ENCODE assay signal across 34 cellular contexts in the genomic region with DNA sequence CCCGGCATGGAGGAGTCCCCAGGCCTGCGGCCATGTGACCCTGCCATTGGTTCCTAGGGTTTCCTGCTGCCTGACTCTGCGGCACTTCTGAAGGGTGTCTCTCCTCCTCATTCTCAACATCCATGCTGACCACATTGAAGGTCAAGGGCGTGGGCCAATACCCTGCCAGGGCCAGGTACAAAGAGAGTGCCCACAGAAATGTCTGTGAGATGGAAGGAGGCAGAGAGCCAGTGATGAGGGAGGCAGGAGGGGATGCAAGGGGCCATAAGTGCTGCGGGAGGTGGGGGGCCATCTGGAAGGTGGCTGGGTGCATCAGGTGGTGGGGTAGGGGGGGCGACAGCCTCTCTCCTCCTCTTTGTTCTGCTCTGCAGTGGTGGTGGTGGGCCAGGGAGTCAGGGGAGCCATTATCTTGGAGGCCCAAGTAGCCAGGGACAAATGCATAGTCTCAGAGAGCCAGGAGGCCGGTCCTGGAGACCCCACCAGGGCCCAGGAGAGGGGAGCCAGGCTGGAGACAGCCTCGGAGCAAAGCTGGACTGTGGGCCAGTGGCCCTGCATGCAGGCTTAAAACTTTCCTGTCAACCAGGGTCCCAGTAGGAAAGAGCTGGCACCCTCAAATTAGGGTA. TPM values are rescaled to one million over a fixed set of nuclear protein-coding genes. Genes with fewer than 3 reads are reported as not detected.
"Had no signal": no experiment of that assay in that cellular context is flagged by ENCODE, and none has a peak within 500 bp of the region (broad histone marks: within the 10 kb centered on the region; RNA-seq: fewer than 3 reads in every experiment).

No MANE protein-coding gene starts in this region.

- H3K4me3 ChIP-seq: heart left ventricle, lung, testis, transverse colon, uterus had no signal

- H3K9ac ChIP-seq: parathyroid adenoma had no signal

- DNase-seq: activated CD4-positive, alpha-beta memory T cell treated with anti-CD3 and anti-CD28 coated beads, Interleukin-2, amount 10 ng/mL, durations not matched to agents 7 days and 5 days; activated CD4-positive, alpha-beta T cell treated with anti-CD3 and anti-CD28 coated beads for 1 hour; activated CD4-positive, alpha-beta T cell treated with anti-CD3 and anti-CD28 coated beads, Interleukin-2, amount 10 ng/mL, durations not matched to agents 7 days and 5 days; activated CD8-positive, alpha-beta memory T cell treated with anti-CD3 and anti-CD28 coated beads, Interleukin-2, amount 50 U/mL, for 48 hours; activated gamma-delta T cell treated with Interleukin-2 at 50 U/mL for 16 hours; activated naive CD4-positive, alpha-beta T cell treated with anti-CD3 and anti-CD28 coated beads, Interleukin-2, amount 50 U/mL, for 16 hours; activated T-cell treated with anti-CD3 and anti-CD28 coated beads, Interleukin-2, amount 50 U/mL, for 24 hours; amniotic stem cell; brain microvascular endothelial cell; endodermal cell; foreskin fibroblast; hypothalamus; immature natural killer cell; midbrain; naive thymus-derived CD4-positive, alpha-beta T cell; occipital lobe; stimulated activated CD4-positive, alpha-beta T cell treated with anti-CD3 and anti-CD28 coated beads, Interleukin-2, amount 100 ng/mL, for 48 hours; stimulated activated naive CD4-positive, alpha-beta T cell treated with Interleukin-2 at 50 U/mL for 16 hours; testis; uterus; WERI-Rb-1 had no signal

- H3K4me1 Mint-ChIP-seq: activated CD4-positive, alpha-beta T cell treated with anti-CD3 and anti-CD28 coated beads, Interleukin-2, amount 10 ng/mL, durations not matched to agents 7 days and 5 days; endodermal cell; neural crest cell had no signal

- H3K36me3 ChIP-seq: brain microvascular endothelial cell, heart left ventricle, transverse colon, uterus, WERI-Rb-1 had no signal

- H3K4me3 Mint-ChIP-seq: activated CD4-positive, alpha-beta memory T cell treated with anti-CD3 and anti-CD28 coated beads, Interleukin-2, amount 10 ng/mL, durations not matched to agents 7 days and 5 days; activated CD4-positive, alpha-beta T cell treated with anti-CD3 and anti-CD28 coated beads, Interleukin-2, amount 10 ng/mL, durations not matched to agents 7 days and 5 days; activated T-cell treated with anti-CD3 and anti-CD28 coated beads, Interleukin-2, amount 50 U/mL, for 24 hours; endodermal cell; immature natural killer cell; naive thymus-derived CD4-positive, alpha-beta T cell; neural crest cell had no signal

- H3K9me3 ChIP-seq: heart left ventricle, testis, transverse colon, uterus had no signal

- H2AFZ ChIP-seq: parathyroid adenoma had no signal

- H3K27ac Mint-ChIP-seq: activated CD4-positive, alpha-beta memory T cell treated with anti-CD3 and anti-CD28 coated beads, Interleukin-2, amount 10 ng/mL, durations not matched to agents 7 days and 5 days; activated CD4-positive, alpha-beta T cell treated with anti-CD3 and anti-CD28 coated beads, Interleukin-2, amount 10 ng/mL, durations not matched to agents 7 days and 5 days; activated T-cell treated with anti-CD3 and anti-CD28 coated beads, Interleukin-2, amount 50 U/mL, for 24 hours; endodermal cell; immature natural killer cell; naive thymus-derived CD4-positive, alpha-beta T cell had no signal

- H3K27me3 ChIP-seq: brain microvascular endothelial cell, heart left ventricle, testis, transverse colon, uterus had no signal

- H3K27ac ChIP-seq: brain microvascular endothelial cell, parathyroid adenoma, testis, uterus, WERI-Rb-1 had no signal

- H3K36me3 Mint-ChIP-seq: immature natural killer cell; naive thymus-derived CD4-positive, alpha-beta T cell had no signal

- H3K9me3 Mint-ChIP-seq: activated CD4-positive, alpha-beta memory T cell treated with anti-CD3 and anti-CD28 coated beads, Interleukin-2, amount 10 ng/mL, durations not matched to agents 7 days and 5 days; activated CD4-positive, alpha-beta T cell treated with anti-CD3 and anti-CD28 coated beads, Interleukin-2, amount 10 ng/mL, durations not matched to agents 7 days and 5 days; activated T-cell treated with anti-CD3 and anti-CD28 coated beads, Interleukin-2, amount 50 U/mL, for 24 hours; endodermal cell; immature natural killer cell; naive thymus-derived CD4-positive, alpha-beta T cell; neural crest cell had no signal

RNA-seq across cellular contexts. Expression of a gene that starts 13.0 kb away (rescaled TPM):
- polyA plus RNA-seq: immature natural killer cell had no signal

RNA-seq across cellular contexts. Expression of a gene that starts 13.6 kb away (rescaled TPM):
- total RNA-seq: activated CD4-positive, alpha-beta memory T cell treated with anti-CD3 and anti-CD28 coated beads, Interleukin-2, amount 10 ng/mL, durations not matched to agents 7 days and 5 days; activated CD4-positive, alpha-beta T cell treated with anti-CD3 and anti-CD28 coated beads, Interleukin-2, amount 10 ng/mL, durations not matched to agents 7 days and 5 days; astrocyte; cardiac septum; cerebellum; endodermal cell; esophagus mucosa; heart left ventricle; kidney epithelial cell; left lobe of liver; lung; naive thymus-derived CD4-positive, alpha-beta T cell; neural crest cell; occipital lobe; right cardiac atrium; T-helper 1 cell treated with Interleukin-12 subunit alpha and Interleukin-12 subunit beta and Interleukin-4 antibody, amounts not matched to agents 30 ng/mL and 1 ng/mL, for 36 hours; transverse colon; uterus had no signal
- polyA plus RNA-seq: immature natural killer cell; naive thymus-derived CD4-positive, alpha-beta T cell; right cardiac atrium had no signal

RNA-seq across cellular contexts. Expression of a gene that starts 24.2 kb away (rescaled TPM):
- total RNA-seq: activated CD4-positive, alpha-beta memory T cell treated with anti-CD3 and anti-CD28 coated beads, Interleukin-2, amount 10 ng/mL, durations not matched to agents 7 days and 5 days; activated CD4-positive, alpha-beta T cell treated with anti-CD3 and anti-CD28 coated beads, Interleukin-2, amount 10 ng/mL, durations not matched to agents 7 days and 5 days; astrocyte; naive thymus-derived CD4-positive, alpha-beta T cell; neural crest cell; T-helper 1 cell treated with Interleukin-12 subunit alpha and Interleukin-12 subunit beta and Interleukin-4 antibody, amounts not matched to agents 30 ng/mL and 1 ng/mL, for 36 hours had no signal
- polyA plus RNA-seq: immature natural killer cell; naive thymus-derived CD4-positive, alpha-beta T cell had no signal

RNA-seq across cellular contexts. Expression of a gene that starts 52.9 kb away (rescaled TPM):
- polyA plus RNA-seq: naive thymus-derived CD4-positive, alpha-beta T cell had no signal
